ENCODE assay signal across 10 cellular contexts in the genomic region with DNA sequence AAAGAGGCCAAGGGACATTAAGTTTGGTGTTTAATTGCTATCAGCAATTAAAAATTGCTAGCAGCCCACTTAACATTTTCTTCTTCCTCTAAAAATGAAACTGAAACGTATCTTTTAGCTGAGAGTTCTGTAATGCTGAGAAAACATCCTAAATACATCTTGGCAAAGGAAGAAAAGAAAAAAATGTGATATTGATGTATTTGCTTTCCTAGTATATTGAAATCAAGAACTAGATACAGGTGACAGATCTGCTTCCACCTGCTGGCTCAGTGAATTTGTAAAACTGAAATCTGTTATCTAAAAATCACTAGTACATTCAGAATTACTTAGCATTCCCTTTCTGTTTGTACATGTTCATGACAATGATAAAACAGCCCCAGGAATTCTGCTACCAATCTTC.
DNase-seq lines count a peak whose midpoint lies in the region; ATAC-seq, FAIRE-seq and TF ChIP-seq lines count a peak whose summit lies in the region.
"Had no signal": no experiment of that assay in that cellular context is flagged by ENCODE, and none has a peak within 500 bp of the region (broad histone marks: within the 10 kb centered on the region; RNA-seq: fewer than 3 reads in every experiment).

No MANE protein-coding gene starts in this region.

- H3K9me3 ChIP-seq in Loucy (ENCODE audit: insufficient read depth, low read depth, low read length) (no peaks in the 10 kb centered on the region), skeletal muscle satellite cell (replicated peaks; ENCODE audit: low read length) (no peaks in the 10 kb centered on the region)
- no peaks in the 10 kb centered on the region for H3K9me3 ChIP-seq in effector memory CD4-positive, alpha-beta T cell (ENCODE audit: control insufficient read depth, low read length)

- CTCF ChIA-PET in activated CD4-positive, alpha-beta T cell treated with anti-CD3 and anti-CD28 coated beads for 36 hours (lab: Charles Lee): interaction anchor here (1.5 kb wide), 1 partner anchor 9 kb away, joined by 5 read pairs; no protein-coding TSS in a partner anchor

- H3K27me3 Mint-ChIP-seq in activated CD4-positive, alpha-beta T cell treated with anti-CD3 and anti-CD28 coated beads for 36 hours: no peaks in the 10 kb centered on the region

- no peaks in the 10 kb centered on the region for H3K9me3 Mint-ChIP-seq in activated CD4-positive, alpha-beta T cell treated with anti-CD3 and anti-CD28 coated beads for 36 hours (ENCODE audit: low read depth)

- H3K4me3 Mint-ChIP-seq in activated CD4-positive, alpha-beta T cell treated with anti-CD3 and anti-CD28 coated beads for 36 hours: peak overlapping the region; percentile 43

- no peak overlapping the region for H3K27ac ChIP-seq in effector memory CD4-positive, alpha-beta T cell (ENCODE audit: insufficient read depth, low read length, poor library complexity, severe bottlenecking)

- H3K79me2 ChIP-seq in Loucy (ENCODE audit: insufficient read depth, low read length): no peaks in the 10 kb centered on the region

- H4K20me1 ChIP-seq in Loucy (ENCODE audit: insufficient read depth, low read length, poor library complexity, severe bottlenecking): no peaks in the 10 kb centered on the region

- peaks cover 35% of the 10 kb centered on the region for H3K4me1 ChIP-seq in Loucy (ENCODE audit: insufficient read depth, low read length, poor library complexity, severe bottlenecking)
- H3K4me1 ChIP-seq in effector memory CD4-positive, alpha-beta T cell (ENCODE audit: control insufficient read depth, insufficient read depth, low read length, poor library complexity, severe bottlenecking): peaks cover 4% of the 10 kb centered on the region
- H3K4me1 ChIP-seq in skeletal muscle satellite cell (ENCODE audit: control insufficient read depth, insufficient read depth, low read length): peaks cover 5% of the 10 kb centered on the region

- no peak for DNase-seq in activated CD4-positive, alpha-beta T cell treated with anti-CD3 and anti-CD28 coated beads for 36 hours
- no peak for DNase-seq in activated CD4-positive, alpha-beta T cell treated with anti-CD3 and anti-CD28 coated beads, Interleukin-2, amount 50 U/mL, for 1 hour
- no peak for DNase-seq in effector memory CD4-positive, alpha-beta T cell
- DNase-seq in frontal cortex (ENCODE audit: low spot score in 2 of 2): no peak
- DNase-seq in H7: no peak
- DNase-seq: NCI-H526 had no signal

- H3K9me2 ChIP-seq in Loucy (replicated peaks; ENCODE audit: low read depth, low read length): no peaks in the 10 kb centered on the region

- ATAC-seq in activated CD4-positive, alpha-beta T cell treated with anti-CD3 and anti-CD28 coated beads for 36 hours: no peak
- ATAC-seq in HG02678 (IDR thresholded peaks at IDR 0.05; ENCODE audit: unreplicated experiment): no peak
- ATAC-seq: K562 had no signal

- H3K36me3 Mint-ChIP-seq in activated CD4-positive, alpha-beta T cell treated with anti-CD3 and anti-CD28 coated beads for 36 hours (ENCODE audit: low read depth): no peaks in the 10 kb centered on the region

- intact Hi-C loops in activated CD4-positive, alpha-beta T cell treated with anti-CD3 and anti-CD28 coated beads for 36 hours (cut with DNase I, micrococcal nuclease): no loop called here

- POLR2A ChIA-PET in activated CD4-positive, alpha-beta T cell treated with anti-CD3 and anti-CD28 coated beads for 36 hours (lab: Charles Lee): no interaction called here

- H3K36me3 ChIP-seq in Loucy (ENCODE audit: insufficient read depth, low read length) (no peaks in the 10 kb centered on the region), skeletal muscle satellite cell (ENCODE audit: insufficient read depth, low read length) (no peaks in the 10 kb centered on the region), H7 (replicated peaks; ENCODE audit: control insufficient read depth, insufficient read depth, low read length) (no peaks in the 10 kb centered on the region)
- no peaks in the 10 kb centered on the region for H3K36me3 ChIP-seq in effector memory CD4-positive, alpha-beta T cell (ENCODE audit: control insufficient read depth, insufficient read depth, low read length)

- peaks cover 27% of the 10 kb centered on the region for H3K4me1 Mint-ChIP-seq in activated CD4-positive, alpha-beta T cell treated with anti-CD3 and anti-CD28 coated beads for 36 hours

- peak overlapping the region; percentile 76 for H3K4me2 ChIP-seq in Loucy (ENCODE audit: low read depth, low read length, poor library complexity, severe bottlenecking)
- peak overlapping the region; percentile 31 for H3K4me2 ChIP-seq in skeletal muscle satellite cell (ENCODE audit: low read length)

- peak overlapping the region; percentile 25 for H2AFZ ChIP-seq in Loucy (ENCODE audit: low read length)

- H3K27ac Mint-ChIP-seq in activated CD4-positive, alpha-beta T cell treated with anti-CD3 and anti-CD28 coated beads for 36 hours: no peak overlapping the region

- no peak for FAIRE-seq in frontal cortex (lab: Jason Lieb, UNC)
- FAIRE-seq: K562 had no signal

- peak overlapping the region; percentile 57 for H3K9ac ChIP-seq in Loucy (ENCODE audit: low read depth, low read length, poor library complexity, severe bottlenecking)
- no peak overlapping the region for H3K9ac ChIP-seq in skeletal muscle satellite cell (ENCODE audit: low read depth, low read length)

- no peaks in the 10 kb centered on the region for H3K27me3 ChIP-seq in Loucy (ENCODE audit: insufficient read depth, low read length, poor library complexity, severe bottlenecking)
- H3K27me3 ChIP-seq in effector memory CD4-positive, alpha-beta T cell (replicated peaks; ENCODE audit: control insufficient read depth, insufficient read depth, low read length, poor library complexity, severe bottlenecking): no peaks in the 10 kb centered on the region
- no peaks in the 10 kb centered on the region for H3K27me3 ChIP-seq in skeletal muscle satellite cell (ENCODE audit: control insufficient read depth, insufficient read depth, low read length)
- no peaks in the 10 kb centered on the region for H3K27me3 ChIP-seq in H7 (ENCODE audit: control insufficient read depth, insufficient read depth, low read length)

- H3K4me3 ChIP-seq in Loucy (ENCODE audit: low read length, poor library complexity, severe bottlenecking) (peak overlapping the region; percentile 63), skeletal muscle satellite cell (ENCODE audit: low read length) (no peak overlapping the region), H7 (ENCODE audit: insufficient read depth, low read depth, low read length) (no peak overlapping the region)
- H3K4me3 ChIP-seq in effector memory CD4-positive, alpha-beta T cell (ENCODE audit: insufficient read depth, low read depth, low read length, poor library complexity, severe bottlenecking): peak overlapping the region; percentile 28
- H3K4me3 ChIP-seq: K562 had no signal

- TF ChIP-seq CTCF in Loucy (conservative IDR thresholded peaks at IDR 0.05; ENCODE audit: low read length): no peak

- H3F3A ChIP-seq in Loucy (ENCODE audit: low read depth): no peaks in the 10 kb centered on the region

Comparison
In these comparisons a context has a peak if more than half of its experiments do, and no peak if none do; other contexts are left out.
1. H3K4me3 ChIP-seq: peak in Loucy (single experiment) and effector memory CD4-positive, alpha-beta T cell (single experiment); none in skeletal muscle satellite cell (single experiment) and H7 (single experiment).